In the genomic region with DNA sequence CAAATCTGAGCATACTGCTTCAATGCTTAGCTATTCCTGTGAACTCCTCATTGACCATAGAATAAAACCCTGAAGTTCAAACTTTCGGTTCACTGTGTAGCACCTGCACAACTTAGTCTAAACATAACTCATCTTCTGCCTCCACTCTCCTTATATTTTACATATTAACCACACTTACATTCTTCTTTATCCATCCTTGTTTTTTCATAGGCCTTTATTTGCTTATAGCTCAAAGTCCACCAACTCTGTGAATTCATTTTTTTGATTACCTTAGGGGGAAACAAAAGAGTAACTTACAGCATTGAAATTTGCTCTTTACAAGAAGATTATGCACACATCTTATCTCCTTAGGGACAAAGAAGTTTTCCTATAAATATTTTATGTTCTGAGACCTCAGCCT, we compare ENCODE assay signal across 25 cellular contexts.
"Had no signal": no experiment of that assay in that cellular context is flagged by ENCODE, and none has a peak within 500 bp of the region (broad histone marks: within the 10 kb centered on the region; RNA-seq: fewer than 3 reads in every experiment).

No MANE protein-coding gene starts in this region.

- H3K4me3 ChIP-seq: left ventricle myocardium inferior, lung, ovary, prostate gland, sigmoid colon, smooth muscle cell, tibial nerve, uterus had no signal

- H3K4me1 ChIP-seq: left ventricle myocardium inferior, prostate gland, sigmoid colon, tibial nerve, uterus had no signal

- H3K27me3 ChIP-seq: ovary, sigmoid colon, tibial nerve, uterus had no signal

- ATAC-seq: naive thymus-derived CD4-positive, alpha-beta T cell; natural killer cell treated with Interleukin-12 subunit alpha and Interleukin-12 subunit beta and Interleukin-15 and Interleukin-18, amount 100 ng/mL, for 72 hours; right cardiac atrium; stimulated activated memory B cell treated with anti-CD40 and anti-IgM and Interleukin-4, amounts not matched to agents 10 μg/mL and 1 μg/mL and 100 μg/mL, for 72 hours; stimulated activated naive CD8-positive, alpha-beta T cell treated with anti-CD3 and anti-CD28 coated beads, Interleukin-15, amount 100 ng/mL, for 72 hours had no signal

- H3K4me2 ChIP-seq: smooth muscle cell had no signal

- H3K9me3 ChIP-seq: left ventricle myocardium inferior, ovary, prostate gland, sigmoid colon, tibial nerve, uterus had no signal

- FAIRE-seq: islet of Langerhans, kidney had no signal

- DNase-seq: hypothalamus; immature natural killer cell; kidney; left ventricle myocardium inferior; mesendoderm; naive thymus-derived CD4-positive, alpha-beta T cell; ovary; retina; right cardiac atrium; sigmoid colon; stimulated activated CD4-positive, alpha-beta T cell treated with anti-CD3 and anti-CD28 coated beads, Interleukin-1b, Interleukin-23, amount 100 ng/mL, for 48 hours; stimulated activated CD4-positive, alpha-beta T cell treated with anti-CD3 and anti-CD28 coated beads, Interleukin-2, amount 100 ng/mL, for 48 hours; stimulated activated CD4-positive, alpha-beta T cell treated with anti-CD3 and anti-CD28 coated beads, Interleukin-4, amount 100 ng/mL, for 4 hours; stimulated activated CD8-positive, alpha-beta memory T cell treated with anti-CD3 and anti-CD28 coated beads, Interleukin-4, amount 100 ng/mL, for 48 hours; stimulated activated naive CD4-positive, alpha-beta T cell treated with Interleukin-2 at 50 U/mL for 16 hours; stimulated activated naive CD8-positive, alpha-beta T cell treated with anti-CD3 and anti-CD28 coated beads, Interleukin-15, amount 100 ng/mL, for 72 hours; substantia nigra; uterus had no signal

- H3K36me3 ChIP-seq: left ventricle myocardium inferior, ovary, prostate gland, sigmoid colon, tibial nerve, uterus had no signal

- H3K27ac ChIP-seq: left ventricle myocardium inferior, ovary, prostate gland, sigmoid colon, tibial nerve, uterus had no signal
